Comparison of ENCODE assay signal across 20 cellular contexts in the genomic region with DNA sequence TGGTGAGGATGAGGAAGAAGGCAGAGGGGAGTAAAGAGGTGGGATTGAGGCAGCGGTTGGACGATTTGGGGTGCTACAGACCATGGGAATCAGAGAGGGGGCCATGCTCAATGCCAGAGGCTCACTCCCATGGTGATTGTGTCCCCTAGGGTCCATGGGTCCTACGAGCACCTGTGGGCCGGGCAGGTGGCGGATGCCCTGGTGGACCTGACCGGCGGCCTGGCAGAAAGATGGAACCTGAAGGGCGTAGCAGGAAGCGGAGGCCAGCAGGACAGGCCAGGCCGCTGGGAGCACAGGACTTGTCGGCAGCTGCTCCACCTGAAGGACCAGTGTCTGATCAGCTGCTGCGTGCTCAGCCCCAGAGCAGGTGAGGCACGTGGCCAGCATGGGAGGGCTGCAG.
"Had no signal": no experiment of that assay in that cellular context is flagged by ENCODE, and none has a peak within 500 bp of the region (broad histone marks: within the 10 kb centered on the region; RNA-seq: fewer than 3 reads in every experiment).

No MANE protein-coding gene starts in this region.

- H3K9me3 Mint-ChIP-seq: activated CD4-positive, alpha-beta memory T cell treated with anti-CD3 and anti-CD28 coated beads for 36 hours; activated naive CD8-positive, alpha-beta T cell treated with anti-CD3 and anti-CD28 coated beads, Interleukin-2, amount 50 U/mL, for 24 hours; activated T-helper 1 cell treated with anti-CD3 and anti-CD28 coated beads, Interleukin-12 subunit alpha, Interleukin-12 subunit beta, Interleukin-2, Interleukin-4 antibody, amounts not matched to agents 30 ng/mL and 10 ng/mL and 1 ng/mL, durations not matched to agents 14 hours and 24 hours and 36 hours; mesothelial cell of epicardium; nephron progenitor cell; stimulated activated naive CD8-positive, alpha-beta T cell treated with anti-CD3 and anti-CD28 coated beads, Interleukin-15, amount 100 ng/mL, for 72 hours had no signal

- H3K4me3 ChIP-seq: colonic mucosa, gastroesophageal sphincter, hepatocyte, lung had no signal

- FAIRE-seq: endometrium, keratinocyte had no signal

- H3K27me3 ChIP-seq: colonic mucosa, gastroesophageal sphincter, hepatocyte had no signal

- H3K27ac ChIP-seq: colonic mucosa, gastroesophageal sphincter, hepatocyte, WERI-Rb-1 had no signal

- H2AFZ ChIP-seq: hepatocyte had no signal

- H3K27me3 Mint-ChIP-seq: activated CD4-positive, alpha-beta memory T cell treated with anti-CD3 and anti-CD28 coated beads for 36 hours; activated naive CD8-positive, alpha-beta T cell treated with anti-CD3 and anti-CD28 coated beads, Interleukin-2, amount 50 U/mL, for 24 hours; stimulated activated naive CD8-positive, alpha-beta T cell treated with anti-CD3 and anti-CD28 coated beads, Interleukin-15, amount 100 ng/mL, for 72 hours; T-helper 17 cell had no signal

- DNase-seq: activated CD4-positive, alpha-beta memory T cell treated with anti-CD3 and anti-CD28 coated beads for 36 hours; activated CD8-positive, alpha-beta memory T cell treated with anti-CD3 and anti-CD28 coated beads, Interleukin-2, amount 50 U/mL, for 48 hours; activated naive CD4-positive, alpha-beta T cell treated with Interleukin-2 at 50 U/mL for 16 hours; activated naive CD8-positive, alpha-beta T cell treated with anti-CD3 and anti-CD28 coated beads, Interleukin-2, amount 50 U/mL, for 24 hours; colonic mucosa; nephron progenitor cell; SHP77 treated with DMSO at 0.1 percent for 48 hours; stimulated activated CD4-positive, alpha-beta T cell treated with anti-CD3 and anti-CD28 coated beads, Interleukin-15, amount 100 ng/mL, for 24 hours; stimulated activated CD4-positive, alpha-beta T cell treated with anti-CD3 and anti-CD28 coated beads, Interleukin-4, amount 100 ng/mL, for 4 hours; stimulated activated CD8-positive, alpha-beta memory T cell treated with anti-CD3 and anti-CD28 coated beads, Interleukin-4, amount 100 ng/mL, for 48 hours; stimulated activated naive CD8-positive, alpha-beta T cell treated with anti-CD3 and anti-CD28 coated beads, Interleukin-15, amount 100 ng/mL, for 72 hours; T-helper 17 cell; WERI-Rb-1 had no signal

- H3K4me2 ChIP-seq: hepatocyte had no signal

- H3K9me3 ChIP-seq: colonic mucosa, gastroesophageal sphincter had no signal

- H3K27ac Mint-ChIP-seq: activated CD4-positive, alpha-beta memory T cell treated with anti-CD3 and anti-CD28 coated beads for 36 hours; activated naive CD8-positive, alpha-beta T cell treated with anti-CD3 and anti-CD28 coated beads, Interleukin-2, amount 50 U/mL, for 24 hours; activated T-helper 1 cell treated with anti-CD3 and anti-CD28 coated beads, Interleukin-12 subunit alpha, Interleukin-12 subunit beta, Interleukin-2, Interleukin-4 antibody, amounts not matched to agents 30 ng/mL and 10 ng/mL and 1 ng/mL, durations not matched to agents 14 hours and 24 hours and 36 hours; mesothelial cell of epicardium; nephron progenitor cell had no signal

- H3K4me3 Mint-ChIP-seq: activated CD4-positive, alpha-beta memory T cell treated with anti-CD3 and anti-CD28 coated beads for 36 hours; activated naive CD8-positive, alpha-beta T cell treated with anti-CD3 and anti-CD28 coated beads, Interleukin-2, amount 50 U/mL, for 24 hours; activated T-helper 1 cell treated with anti-CD3 and anti-CD28 coated beads, Interleukin-12 subunit alpha, Interleukin-12 subunit beta, Interleukin-2, Interleukin-4 antibody, amounts not matched to agents 30 ng/mL and 10 ng/mL and 1 ng/mL, durations not matched to agents 14 hours and 24 hours and 36 hours; mesothelial cell of epicardium; nephron progenitor cell; stimulated activated naive CD8-positive, alpha-beta T cell treated with anti-CD3 and anti-CD28 coated beads, Interleukin-15, amount 100 ng/mL, for 72 hours; T-helper 17 cell had no signal

- ATAC-seq: activated naive CD8-positive, alpha-beta T cell treated with anti-CD3 and anti-CD28 coated beads, Interleukin-2, amount 50 U/mL, for 24 hours; gastroesophageal sphincter; stimulated activated naive CD8-positive, alpha-beta T cell treated with anti-CD3 and anti-CD28 coated beads, Interleukin-15, amount 100 ng/mL, for 72 hours; T-helper 17 cell had no signal

- H3K36me3 Mint-ChIP-seq: activated CD4-positive, alpha-beta memory T cell treated with anti-CD3 and anti-CD28 coated beads for 36 hours had no signal
